17 cellular contexts compared by ENCODE assay signal in genomic region chr1:168170552-168171508, GRCh38. TPM values are rescaled to one million over a fixed set of nuclear protein-coding genes. Genes with fewer than 3 reads are reported as not detected.
A peak's percentile ranks its signal among the peaks of the same experiment; 100 is the strongest.
DNase-seq lines count a peak whose midpoint lies in the region; ATAC-seq and TF ChIP-seq lines count a peak whose summit lies in the region.
"Had no signal": no experiment of that assay in that cellular context is flagged by ENCODE, and none has a peak within 500 bp of the region (broad histone marks: within the 10 kb centered on the region; RNA-seq: fewer than 3 reads in every experiment).

No MANE protein-coding gene starts in this region.

- no peaks in the 10 kb centered on the region for H3K36me3 Mint-ChIP-seq in dendritic cell treated with granulocyte-macrophage colony-stimulating factor and Interleukin-4, amounts not matched to agents 40 ng/mL and 50 ng/mL, for 4 days (ENCODE audit: low read depth)
- no peaks in the 10 kb centered on the region for H3K36me3 Mint-ChIP-seq in stimulated activated memory B cell treated with anti-CD40 and anti-IgM and Interleukin-4, amounts not matched to agents 10 μg/mL and 1 μg/mL and 100 μg/mL, for 72 hours
- no peaks in the 10 kb centered on the region for H3K36me3 Mint-ChIP-seq in activated naive CD8-positive, alpha-beta T cell treated with anti-CD3 and anti-CD28 coated beads, Interleukin-2, amount 50 U/mL, for 24 hours (ENCODE audit: low read depth)
- H3K36me3 Mint-ChIP-seq: mesothelial cell of epicardium had no signal

- H3K27ac ChIP-seq in Karpas-422 (ENCODE audit: low read length) = no peak overlapping the region
- H3K27ac ChIP-seq in gastroesophageal sphincter = no peak overlapping the region
- H3K27ac ChIP-seq: RWPE1, tibial nerve had no signal

- no peak overlapping the region for H3K4me2 ChIP-seq in Karpas-422 (ENCODE audit: low read depth, low read length, poor library complexity, severe bottlenecking)

- no peaks in the 10 kb centered on the region for H3K79me2 ChIP-seq in Karpas-422 (ENCODE audit: low read length)

- H2AFZ ChIP-seq in Karpas-422 (ENCODE audit: low read length) = peak overlapping the region; percentile 79

- H3K27me3 ChIP-seq in Karpas-422 (ENCODE audit: low read length) = no peaks in the 10 kb centered on the region
- no peaks in the 10 kb centered on the region for H3K27me3 ChIP-seq in gastroesophageal sphincter
- H3K27me3 ChIP-seq: tibial nerve had no signal

- H3K9me2 ChIP-seq in Karpas-422 (replicated peaks; ENCODE audit: insufficient read depth, low read length) = no peaks in the 10 kb centered on the region; the same call in 1 of the 2 replicates

- intact Hi-C loops in dendritic cell treated with granulocyte-macrophage colony-stimulating factor and Interleukin-4, amounts not matched to agents 40 ng/mL and 50 ng/mL, for 4 days (cut with micrococcal nuclease) = no loop called here

- no peaks in the 10 kb centered on the region for H3K9me3 Mint-ChIP-seq in dendritic cell treated with granulocyte-macrophage colony-stimulating factor and Interleukin-4, amounts not matched to agents 40 ng/mL and 50 ng/mL, for 4 days
- H3K9me3 Mint-ChIP-seq in stimulated activated memory B cell treated with anti-CD40 and anti-IgM and Interleukin-4, amounts not matched to agents 10 μg/mL and 1 μg/mL and 100 μg/mL, for 72 hours = no peaks in the 10 kb centered on the region
- no peaks in the 10 kb centered on the region for H3K9me3 Mint-ChIP-seq in activated naive CD8-positive, alpha-beta T cell treated with anti-CD3 and anti-CD28 coated beads, Interleukin-2, amount 50 U/mL, for 24 hours
- H3K9me3 Mint-ChIP-seq: CD4-positive, alpha-beta T cell had no signal

- peaks cover 13% of the 10 kb centered on the region for H3K4me1 Mint-ChIP-seq in dendritic cell treated with granulocyte-macrophage colony-stimulating factor and Interleukin-4, amounts not matched to agents 40 ng/mL and 50 ng/mL, for 4 days (ENCODE audit: low read depth)
- H3K4me1 Mint-ChIP-seq in stimulated activated memory B cell treated with anti-CD40 and anti-IgM and Interleukin-4, amounts not matched to agents 10 μg/mL and 1 μg/mL and 100 μg/mL, for 72 hours = peaks cover 14% of the 10 kb centered on the region
- no peaks in the 10 kb centered on the region for H3K4me1 Mint-ChIP-seq in activated naive CD8-positive, alpha-beta T cell treated with anti-CD3 and anti-CD28 coated beads, Interleukin-2, amount 50 U/mL, for 24 hours
- H3K4me1 Mint-ChIP-seq: H9, T-helper 17 cell had no signal

- WGBS in gastroesophageal sphincter (ENCODE audit: low coverage in 1 of 2), 2 donors = 86% methylated on average over 3 to 7 of the region's 7 CpGs

- peaks cover 4% of the 10 kb centered on the region; the same call in 1 of the 2 replicates for H3K4me1 ChIP-seq in Karpas-422 (ENCODE audit: low read length)
- H3K4me1 ChIP-seq in gastroesophageal sphincter = no peaks in the 10 kb centered on the region
- H3K4me1 ChIP-seq: tibial nerve had no signal

- H3K36me3 ChIP-seq in Karpas-422 (ENCODE audit: insufficient read depth, low read length) (no peaks in the 10 kb centered on the region), gastroesophageal sphincter (no peaks in the 10 kb centered on the region)
- H3K36me3 ChIP-seq: tibial nerve had no signal

- DNase-seq in NCI-H2171 treated with DMSO at 0.1 percent for 48 hours (lab: John Stamatoyannopoulos, UW) = peak; percentile 7
- no peak for DNase-seq in NCI-H2171 (lab: John Stamatoyannopoulos, UW)
- DNase-seq in Karpas-422 = peak; percentile 47
- DNase-seq in activated naive CD8-positive, alpha-beta T cell treated with anti-CD3 and anti-CD28 coated beads, Interleukin-2, amount 50 U/mL, for 24 hours = no peak
- no peak for DNase-seq in NCI-H748 treated with DMSO at 0.1 percent for 48 hours (lab: John Stamatoyannopoulos, UW)
- DNase-seq: activated CD4-positive, CD25-positive, alpha-beta regulatory T cell treated with anti-CD3 and anti-CD28 coated beads, Interleukin-2, amount 50 U/mL, for 72 hours; activated gamma-delta T cell treated with Interleukin-2 at 50 U/mL for 16 hours; CD4-positive, alpha-beta T cell; H9; NCI-H524 treated with DMSO at 0.1 percent for 48 hours; T-helper 17 cell had no signal

- H3K4me3 ChIP-seq in Karpas-422 (ENCODE audit: low read length) (no peak overlapping the region), gastroesophageal sphincter (no peak overlapping the region)
- H3K4me3 ChIP-seq: tibial nerve had no signal

- H3K27me3 Mint-ChIP-seq in dendritic cell treated with granulocyte-macrophage colony-stimulating factor and Interleukin-4, amounts not matched to agents 40 ng/mL and 50 ng/mL, for 4 days = peaks cover 9% of the 10 kb centered on the region
- H3K27me3 Mint-ChIP-seq in stimulated activated memory B cell treated with anti-CD40 and anti-IgM and Interleukin-4, amounts not matched to agents 10 μg/mL and 1 μg/mL and 100 μg/mL, for 72 hours = peaks cover 15% of the 10 kb centered on the region
- H3K27me3 Mint-ChIP-seq in activated naive CD8-positive, alpha-beta T cell treated with anti-CD3 and anti-CD28 coated beads, Interleukin-2, amount 50 U/mL, for 24 hours = peaks cover 8% of the 10 kb centered on the region

- no peak overlapping the region for H3K4me3 Mint-ChIP-seq in dendritic cell treated with granulocyte-macrophage colony-stimulating factor and Interleukin-4, amounts not matched to agents 40 ng/mL and 50 ng/mL, for 4 days
- H3K4me3 Mint-ChIP-seq in stimulated activated memory B cell treated with anti-CD40 and anti-IgM and Interleukin-4, amounts not matched to agents 10 μg/mL and 1 μg/mL and 100 μg/mL, for 72 hours = no peak overlapping the region
- no peak overlapping the region for H3K4me3 Mint-ChIP-seq in activated naive CD8-positive, alpha-beta T cell treated with anti-CD3 and anti-CD28 coated beads, Interleukin-2, amount 50 U/mL, for 24 hours
- H3K4me3 Mint-ChIP-seq: CD4-positive, alpha-beta T cell; H9; mesothelial cell of epicardium; T-helper 17 cell had no signal

- H4K20me1 ChIP-seq in Karpas-422 (ENCODE audit: insufficient read depth, low read depth, low read length) = no peaks in the 10 kb centered on the region

- no peak for TF ChIP-seq CTCF in gastroesophageal sphincter (IDR thresholded peaks at IDR 0.05)

- H3K9ac ChIP-seq in Karpas-422 (ENCODE audit: low read length) = no peak overlapping the region

- H3K9me3 ChIP-seq in Karpas-422 (ENCODE audit: low read length) (no peaks in the 10 kb centered on the region), gastroesophageal sphincter (no peaks in the 10 kb centered on the region)
- H3K9me3 ChIP-seq: tibial nerve had no signal

- no peak for TF ChIP-seq EP300 in gastroesophageal sphincter (IDR thresholded peaks at IDR 0.05)

- no peak for TF ChIP-seq POLR2A in gastroesophageal sphincter (IDR thresholded peaks at IDR 0.05)

- ATAC-seq in stimulated activated memory B cell treated with anti-CD40 and anti-IgM and Interleukin-4, amounts not matched to agents 10 μg/mL and 1 μg/mL and 100 μg/mL, for 72 hours = peak; percentile 80
- ATAC-seq in activated naive CD8-positive, alpha-beta T cell treated with anti-CD3 and anti-CD28 coated beads, Interleukin-2, amount 50 U/mL, for 24 hours = no peak
- no peak for ATAC-seq in gastroesophageal sphincter
- ATAC-seq: T-helper 17 cell had no signal

- H3K27ac Mint-ChIP-seq in dendritic cell treated with granulocyte-macrophage colony-stimulating factor and Interleukin-4, amounts not matched to agents 40 ng/mL and 50 ng/mL, for 4 days = peak overlapping the region; percentile 36
- H3K27ac Mint-ChIP-seq in stimulated activated memory B cell treated with anti-CD40 and anti-IgM and Interleukin-4, amounts not matched to agents 10 μg/mL and 1 μg/mL and 100 μg/mL, for 72 hours = peak overlapping the region; percentile 11
- no peak overlapping the region for H3K27ac Mint-ChIP-seq in activated naive CD8-positive, alpha-beta T cell treated with anti-CD3 and anti-CD28 coated beads, Interleukin-2, amount 50 U/mL, for 24 hours
- H3K27ac Mint-ChIP-seq: CD4-positive, alpha-beta T cell; H9; mesothelial cell of epicardium; T-helper 17 cell had no signal

RNA-seq across cellular contexts. Expression of gene TIPRL, which starts 7.9 kb away (rescaled TPM):
- 43.9 and 53.8 TPM in 2 replicates for total RNA-seq in Karpas-422 (2014; rRNA removed; shearing (Covaris generic); ENCODE audit: low replicate concordance)
- 10 to 100 TPM; 16.7 to 34.9 (median 23.5) TPM for total RNA-seq in gastroesophageal sphincter

RNA-seq across cellular contexts. Expression of gene GPR161, which starts 34.1 kb away (rescaled TPM):
- total RNA-seq in Karpas-422 (2014; rRNA removed; shearing (Covaris generic); ENCODE audit: low replicate concordance) = 1.2 and 1.6 TPM in 2 replicates
- 10 to 100 TPM; 17.4 to 36.9 (median 20.1) TPM for total RNA-seq in gastroesophageal sphincter
- total RNA-seq: CD4-positive, alpha-beta T cell had no signal

RNA-seq across cellular contexts. Expression of gene SFT2D2, which starts 55.0 kb away (rescaled TPM):
- total RNA-seq in Karpas-422 (2014; rRNA removed; shearing (Covaris generic); ENCODE audit: low replicate concordance) = 20.3 and 41.1 TPM in 2 replicates
- total RNA-seq in gastroesophageal sphincter = 10 to 100 TPM; 35.0 to 37.1 (median 36.6) TPM

Comparison
In these comparisons a context has a peak if more than half of its experiments do, and no peak if none do; other contexts are left out.
1. DNase-seq: peak in NCI-H2171 treated with DMSO at 0.1 percent for 48 hours (single experiment) and Karpas-422 (single experiment); none in NCI-H2171 (single experiment), activated naive CD8-positive, alpha-beta T cell treated with anti-CD3 and anti-CD28 coated beads, Interleukin-2, amount 50 U/mL, for 24 hours (single experiment) and NCI-H748 treated with DMSO at 0.1 percent for 48 hours (single experiment).